ENCODE assay signal across 27 cellular contexts in genomic region chr9:34717996-34718614, GRCh38. TPM values are rescaled to one million over a fixed set of nuclear protein-coding genes. Genes with fewer than 3 reads are reported as not detected.
A peak's percentile ranks its signal among the peaks of the same experiment; 100 is the strongest.
DNase-seq lines count a peak whose midpoint lies in the region; ATAC-seq and TF ChIP-seq lines count a peak whose summit lies in the region.
"Had no signal": no experiment of that assay in that cellular context is flagged by ENCODE, and none has a peak within 500 bp of the region (broad histone marks: within the 10 kb centered on the region; RNA-seq: fewer than 3 reads in every experiment).

No MANE protein-coding gene starts in this region.

- POLR2A ChIA-PET in GM10248 (lab: Yijun Ruan, JAX) = no interaction called here

- CTCF ChIA-PET in GM10248 (lab: Yijun Ruan, JAX) = interaction anchor here (1.0 to 1.3 kb wide), 3 partner anchors 15 to 84 kb away, joined by 3 to 6 read pairs (median 3); no protein-coding TSS in a partner anchor

- no peaks in the 10 kb centered on the region for H3K36me3 ChIP-seq in neuronal stem cell (replicated peaks in 1 of 2; ENCODE audit: control insufficient read depth in 2 of 2, insufficient read depth in 2 of 2, low read length in 2 of 2)
- H3K36me3 ChIP-seq: ovary, uterus had no signal

- no peak overlapping the region for H3K4me2 ChIP-seq in neuronal stem cell (ENCODE audit: insufficient read depth, low read length, poor library complexity, severe bottlenecking)
- H3K4me2 ChIP-seq: hepatocyte had no signal

- peaks cover 0 to 3% of the 10 kb centered on the region in 2 donors for H3K9me3 ChIP-seq in neuronal stem cell (replicated peaks in 1 of 2; ENCODE audit: control insufficient read depth in 2 of 2, insufficient read depth in 1 of 2, low read depth in 1 of 2, low read length in 2 of 2)
- H3K9me3 ChIP-seq: ovary, uterus had no signal

- no peak overlapping the region for H3K4ac ChIP-seq in neuronal stem cell (ENCODE audit: low read length)

- H3K18ac ChIP-seq in neuronal stem cell (ENCODE audit: low read length) = peak overlapping the region; percentile 5

- no peak overlapping the region for H4K8ac ChIP-seq in neuronal stem cell (ENCODE audit: low read depth, low read length)

- H3K9ac ChIP-seq in neuronal stem cell (ENCODE audit: low read depth, low read length, poor library complexity) = no peak overlapping the region

- WGBS in neuronal stem cell (ENCODE audit: extremely low coverage in 2 of 2, insufficient read length in 2 of 2, insufficient replicate concordance in 1 of 2), 2 donors = no CpG with 5 or more reads among the region's 3 CpGs

- peaks cover 0 to 2% of the 10 kb centered on the region in 2 donors for H3K4me1 ChIP-seq in neuronal stem cell (ENCODE audit: control insufficient read depth in 2 of 2, insufficient read depth in 1 of 2, low read depth in 1 of 2, low read length in 2 of 2)
- H3K4me1 ChIP-seq: uterus had no signal

- TF ChIP-seq CTCF in GM10248 (IDR thresholded peaks at IDR 0.05; ENCODE audit: control extremely low read depth, extremely low read depth, low read depth, missing control alignments) = no peak

- H3K14ac ChIP-seq in neuronal stem cell (ENCODE audit: low read length) = no peak overlapping the region

- peaks cover 0 to 23% (median 0%) of the 10 kb centered on the region in 3 experiments for H3K27me3 ChIP-seq in neuronal stem cell (ENCODE audit: control insufficient read depth in 3 of 3, insufficient read depth in 3 of 3, low read depth in 1 of 3, low read length in 3 of 3)
- H3K27me3 ChIP-seq: foreskin keratinocyte, hepatocyte, ovary, uterus had no signal

- H3K4me3 ChIP-seq in neuronal stem cell (ENCODE audit: low read length in 2 of 2) = no peak overlapping the region
- H3K4me3 ChIP-seq: hepatocyte, ovary, uterus had no signal

- H2AK5ac ChIP-seq in neuronal stem cell (ENCODE audit: low read depth, low read length) = no peak overlapping the region

- no peak overlapping the region for H2BK15ac ChIP-seq in neuronal stem cell (ENCODE audit: low read length)

- H3K23ac ChIP-seq in neuronal stem cell (ENCODE audit: low read depth, low read length, poor library complexity) = no peak overlapping the region

- H2BK12ac ChIP-seq in neuronal stem cell (ENCODE audit: low read length) = no peak overlapping the region

- DNase-seq in Daoy (ENCODE audit: low read depth) (peak; percentile 11), M059J (ENCODE audit: low read depth) (peak; percentile 11), islet precursor cell (peak; percentile 39), neuronal stem cell (ENCODE audit: low spot score) (no peak), occipital lobe (lab: John Stamatoyannopoulos, UW) (no peak), GM10248 (ENCODE audit: extremely low spot score) (no peak), NCI-H524 treated with DMSO at 0.1 percent for 48 hours (lab: John Stamatoyannopoulos, UW) (no peak)
- DNase-seq: activated CD8-positive, alpha-beta memory T cell treated with anti-CD3 and anti-CD28 coated beads for 24 hours; activated naive CD4-positive, alpha-beta T cell treated with Interleukin-2 at 50 U/mL for 16 hours; activated T-cell treated with anti-CD3 and anti-CD28 coated beads, Interleukin-2, amount 50 U/mL, for 4 hours; amygdala; caudate nucleus; foreskin keratinocyte; GDM1; immature natural killer cell; mesendoderm; naive thymus-derived CD4-positive, alpha-beta T cell; NCI-H1694 treated with DMSO at 0.1 percent for 48 hours; NCI-H69; ovary; substantia nigra; uterus had no signal

- H2BK5ac ChIP-seq in neuronal stem cell (ENCODE audit: low read length) = no peak overlapping the region

- no peak overlapping the region for H2AFZ ChIP-seq in neuronal stem cell (ENCODE audit: low read length)
- H2AFZ ChIP-seq: hepatocyte had no signal

- H3K27ac ChIP-seq in neuronal stem cell (replicated peaks; ENCODE audit: low read length) = no peak overlapping the region
- H3K27ac ChIP-seq: foreskin keratinocyte, hepatocyte, ovary, uterus had no signal

- no peak overlapping the region for H4K91ac ChIP-seq in neuronal stem cell (ENCODE audit: low read depth, low read length, poor library complexity)

- no peaks in the 10 kb centered on the region for H3K79me1 ChIP-seq in neuronal stem cell (ENCODE audit: low read depth, low read length)

- ATAC-seq in GM18873 (IDR thresholded peaks at IDR 0.05; ENCODE audit: low FRiP score, unreplicated experiment) = no peak
- ATAC-seq: activated T-cell treated with anti-CD3 and anti-CD28 coated beads, Interleukin-2, amount 50 U/mL, for 4 hours; foreskin keratinocyte; naive thymus-derived CD4-positive, alpha-beta T cell; sciatic nerve had no signal

- no peak overlapping the region for H2BK120ac ChIP-seq in neuronal stem cell (ENCODE audit: low read depth, low read length)

RNA-seq across cellular contexts. Expression of gene CCL21, which starts 8.2 kb away (rescaled TPM):
- total RNA-seq in Daoy (2014; rRNA removed; shearing (Covaris generic)) = not detected in 2 replicates
- not detected in 2 replicates for total RNA-seq in M059J (2014; rRNA removed; shearing (Covaris generic))
- not detected for polyA plus RNA-seq in neuronal stem cell (2013, experiment 1 of 2)
- not detected for polyA plus RNA-seq in neuronal stem cell (2013, experiment 2 of 2)
- total RNA-seq in occipital lobe = not detected
- total RNA-seq: activated T-cell treated with anti-CD3 and anti-CD28 coated beads, Interleukin-2, amount 50 U/mL, for 4 hours; foreskin keratinocyte; hepatocyte; HT1080; naive thymus-derived CD4-positive, alpha-beta T cell; sciatic nerve had no signal
- polyA plus RNA-seq: AG04450; hepatocyte; immature natural killer cell; naive thymus-derived CD4-positive, alpha-beta T cell had no signal

RNA-seq across cellular contexts. Expression of gene CCL19, which starts 27.0 kb away (rescaled TPM):
- total RNA-seq in Daoy (2014; rRNA removed; shearing (Covaris generic)) = not detected in 2 replicates
- total RNA-seq in M059J (2014; rRNA removed; shearing (Covaris generic)) = not detected in 2 replicates
- polyA plus RNA-seq in neuronal stem cell (2013, experiment 1 of 2) = not detected
- not detected for polyA plus RNA-seq in neuronal stem cell (2013, experiment 2 of 2)
- total RNA-seq in occipital lobe = not detected
- total RNA-seq: foreskin keratinocyte; hepatocyte; HT1080; naive thymus-derived CD4-positive, alpha-beta T cell had no signal
- polyA plus RNA-seq: AG04450; foreskin keratinocyte; hepatocyte; immature natural killer cell; naive thymus-derived CD4-positive, alpha-beta T cell had no signal

RNA-seq across cellular contexts. Expression of gene CCL27, which starts 55.6 kb away (rescaled TPM):
- total RNA-seq in Daoy (2014; rRNA removed; shearing (Covaris generic)) = not detected in 2 replicates
- total RNA-seq in M059J (2014; rRNA removed; shearing (Covaris generic)) = not detected in 2 replicates
- 0.49 TPM for polyA plus RNA-seq in neuronal stem cell (2013, experiment 1 of 2)
- polyA plus RNA-seq in neuronal stem cell (2013, experiment 2 of 2) = 0.93 TPM
- 0.31 TPM for total RNA-seq in occipital lobe
- total RNA-seq: hepatocyte; naive thymus-derived CD4-positive, alpha-beta T cell; sciatic nerve; uterus had no signal
- polyA plus RNA-seq: AG04450; hepatocyte; immature natural killer cell; naive thymus-derived CD4-positive, alpha-beta T cell had no signal

Comparison
In these comparisons a context has a peak if more than half of its experiments do, and no peak if none do; other contexts are left out.
1. DNase-seq: peak in Daoy (single experiment), M059J (single experiment) and islet precursor cell (single experiment); none in neuronal stem cell (single experiment), occipital lobe (single experiment), GM10248 (single experiment) and NCI-H524 treated with DMSO at 0.1 percent for 48 hours (single experiment).